In genomic region chr3:177340243-177340830, GRCh38 we compare ENCODE assay signal across 26 cellular contexts.
DNase-seq lines count a peak whose midpoint lies in the region; ATAC-seq, FAIRE-seq and TF ChIP-seq lines count a peak whose summit lies in the region.
"Had no signal": no experiment of that assay in that cellular context is flagged by ENCODE, and none has a peak within 500 bp of the region (broad histone marks: within the 10 kb centered on the region; RNA-seq: fewer than 3 reads in every experiment).

No MANE protein-coding gene starts in this region.

- DNase-seq in HepG2 (ENCODE audit: low spot score) (no peak), right lobe of liver (no peak), SJCRH30 (peak; percentile 90 to 93), lung microvascular endothelial cell (ENCODE audit: low read depth in 2 of 2) (peak; percentile 38 to 50), foreskin melanocyte (no peak)
- no peak for DNase-seq in CD8-positive, alpha-beta T cell
- no peak for DNase-seq in activated CD4-positive, CD25-positive, alpha-beta regulatory T cell (lab: John Stamatoyannopoulos, UW)
- no peak for DNase-seq in stimulated activated CD4-positive, alpha-beta T cell treated with anti-CD3 and anti-CD28 coated beads, Interleukin-4, amount 100 ng/mL, for 24 hours
- DNase-seq: activated CD4-positive, alpha-beta T cell treated with anti-CD3 and anti-CD28 coated beads, Interleukin-2, amount 50 U/mL, for 4 hours; activated effector memory CD4-positive, alpha-beta T cell treated with Interleukin-2 at 50 U/mL for 16 hours; activated naive CD8-positive, alpha-beta T cell treated with anti-CD3 and anti-CD28 coated beads, Interleukin-2, amount 10 ng/mL, durations not matched to agents 7 days and 5 days; cerebellar nuclear complex; effector memory CD8-positive, alpha-beta T cell; naive thymus-derived CD8-positive, alpha-beta T cell; NCI-H1092 treated with DMSO at 0.1 percent for 48 hours; NCI-H1930; NCI-H446 treated with DMSO at 0.1 percent for 48 hours; pancreas; RPMI8226; stimulated activated CD4-positive, alpha-beta T cell treated with anti-CD3 and anti-CD28 coated beads, Interleukin-15, amount 100 ng/mL, for 24 hours; stimulated activated CD8-positive, alpha-beta memory T cell treated with anti-CD3 and anti-CD28 coated beads, Interleukin-4, amount 100 ng/mL, for 48 hours had no signal

- H4K20me1 ChIP-seq in HepG2 (ENCODE audit: insufficient read depth, low read length) = no peaks in the 10 kb centered on the region

- ATAC-seq in HepG2 = no peak
- no peak for ATAC-seq in right lobe of liver
- no peak for ATAC-seq in CD8-positive, alpha-beta T cell
- ATAC-seq: effector memory CD8-positive, alpha-beta T cell; naive thymus-derived CD8-positive, alpha-beta T cell; pancreas; sciatic nerve had no signal

- H3K79me2 ChIP-seq in HepG2 (ENCODE audit: insufficient read depth, low read length) = no peaks in the 10 kb centered on the region

- no peak for FAIRE-seq in HepG2 (lab: Jason Lieb, UNC)
- FAIRE-seq: pancreas had no signal

- no peak overlapping the region for H3K27ac Mint-ChIP-seq in CD8-positive, alpha-beta T cell
- H3K27ac Mint-ChIP-seq: activated naive CD8-positive, alpha-beta T cell treated with anti-CD3 and anti-CD28 coated beads, Interleukin-2, amount 10 ng/mL, durations not matched to agents 7 days and 5 days had no signal

- no peaks in the 10 kb centered on the region for H3K36me3 Mint-ChIP-seq in CD8-positive, alpha-beta T cell
- H3K36me3 Mint-ChIP-seq: CD14-positive monocyte; naive thymus-derived CD8-positive, alpha-beta T cell had no signal

- no peak overlapping the region for H3K4me3 Mint-ChIP-seq in CD8-positive, alpha-beta T cell
- H3K4me3 Mint-ChIP-seq: activated naive CD8-positive, alpha-beta T cell treated with anti-CD3 and anti-CD28 coated beads, Interleukin-2, amount 10 ng/mL, durations not matched to agents 7 days and 5 days; CD14-positive monocyte; naive thymus-derived CD8-positive, alpha-beta T cell had no signal

- no TSS peak for BruUV-seq in HepG2 (replicated peaks; lab: Mats Ljungman, UMichigan)

- H3K27ac ChIP-seq in HepG2 (ENCODE audit: extremely low read length, insufficient read depth, low read length) = no peak overlapping the region
- H3K27ac ChIP-seq in right lobe of liver = no peak overlapping the region
- peak overlapping the region; percentile 64 for H3K27ac ChIP-seq in SJCRH30
- H3K27ac ChIP-seq in CD8-positive, alpha-beta T cell (ENCODE audit: low read depth, low read length) = no peak overlapping the region
- H3K27ac ChIP-seq: pancreas, SK-N-MC, VCaP had no signal

- in situ Hi-C loops in HepG2 (cut with HindIII; ENCODE audit: extremely low pct_ligation_motif_present, low pct_unique_long_range_greater_than_20kb) = no loop called here

- H3K4me1 Mint-ChIP-seq in CD8-positive, alpha-beta T cell (ENCODE audit: low read depth) = peaks cover 27% of the 10 kb centered on the region

- CTCF ChIA-PET in HepG2 (lab: Yijun Ruan, JAX; ENCODE audit: low intra/inter-chr PET ratio, low total read pairs) = no interaction called here
- CTCF ChIA-PET in CD8-positive, alpha-beta T cell (lab: Charles Lee) = no interaction called here

- no peak overlapping the region for H3K9ac ChIP-seq in HepG2 (ENCODE audit: insufficient read depth, low read depth, low read length)

- intact Hi-C loops in HepG2 (cut with micrococcal nuclease; ENCODE audit: unreplicated experiment) = no loop called here
- intact Hi-C loops in right lobe of liver (cut with DNase I) = no loop called here
- intact Hi-C loops in CD8-positive, alpha-beta T cell (cut with DNase I, micrococcal nuclease) = loop anchor here in 1 of 2 experiments (2.0 kb wide), 1 partner anchor 14 kb away; no protein-coding TSS in a partner anchor

- POLR2A ChIA-PET in HepG2 (lab: Yijun Ruan, JAX) = no interaction called here
- POLR2A ChIA-PET in CD8-positive, alpha-beta T cell (lab: Charles Lee) = interaction anchor here (0.5 to 0.7 kb wide), 2 partner anchors 10 to 110 kb away, joined by 3 to 4 read pairs; no protein-coding TSS in a partner anchor

- no peak for TF ChIP-seq EP300 in HepG2 (IDR thresholded peaks at IDR 0.05; ENCODE audit: low read depth in 2 of 2, low read length in 2 of 2)
- TF ChIP-seq EP300 in HepG2 (CRISPR knock-in tag; IDR thresholded peaks at IDR 0.05; ENCODE audit: borderline replicate concordance) = no peak

- 81% methylated on average over 2 of the region's 2 CpGs for WGBS in HepG2 (ENCODE audit: low lambda C conversion rate)
- 63% methylated on average over 2 of the region's 2 CpGs for WGBS in right lobe of liver (ENCODE audit: insufficient coverage, low coverage, low lambda C conversion rate, missing lambda C conversion rate)

- H3K36me3 ChIP-seq in HepG2 (replicated peaks in 1 of 2; ENCODE audit: control insufficient read depth in 1 of 2, insufficient read depth in 2 of 2, low read length in 2 of 2) (no peaks in the 10 kb centered on the region), right lobe of liver (no peaks in the 10 kb centered on the region), SJCRH30 (no peaks in the 10 kb centered on the region)
- H3K36me3 ChIP-seq in CD8-positive, alpha-beta T cell (ENCODE audit: insufficient read depth, low read length) = no peaks in the 10 kb centered on the region
- H3K36me3 ChIP-seq: pancreas had no signal

- H2AFZ ChIP-seq in HepG2 (ENCODE audit: low read length) = no peak overlapping the region

- H3K27me3 ChIP-seq in HepG2 (ENCODE audit: control insufficient read depth in 1 of 2, insufficient read depth in 2 of 2, low read length in 2 of 2) (no peaks in the 10 kb centered on the region), right lobe of liver (no peaks in the 10 kb centered on the region), SJCRH30 (no peaks in the 10 kb centered on the region)
- no peaks in the 10 kb centered on the region for H3K27me3 ChIP-seq in CD8-positive, alpha-beta T cell (ENCODE audit: insufficient read depth, low read length)
- H3K27me3 ChIP-seq: pancreas had no signal

- H3K9me3 ChIP-seq in HepG2 (ENCODE audit: low read length) = no peaks in the 10 kb centered on the region
- H3K9me3 ChIP-seq in right lobe of liver = no peaks in the 10 kb centered on the region
- no peaks in the 10 kb centered on the region for H3K9me3 ChIP-seq in SJCRH30 (replicated peaks)
- no peaks in the 10 kb centered on the region for H3K9me3 ChIP-seq in CD8-positive, alpha-beta T cell (ENCODE audit: low read length)
- H3K9me3 ChIP-seq: pancreas had no signal

- no peak for TF ChIP-seq CTCF in HepG2 (CRISPR knock-in tag; IDR thresholded peaks at IDR 0.05)
- no peak for TF ChIP-seq CTCF in right lobe of liver (IDR thresholded peaks at IDR 0.05)
- TF ChIP-seq CTCF in CD8-positive, alpha-beta T cell (IDR thresholded peaks at IDR 0.05) = no peak

- H3K4me3 ChIP-seq in HepG2 (replicated peaks in 1 of 3; ENCODE audit: insufficient read depth in 1 of 3, low read depth in 2 of 3, low read length in 3 of 3) = no peak overlapping the region
- H3K4me3 ChIP-seq in right lobe of liver = no peak overlapping the region
- no peak overlapping the region for H3K4me3 ChIP-seq in SJCRH30
- H3K4me3 ChIP-seq in CD8-positive, alpha-beta T cell (ENCODE audit: low read depth, low read length) = no peak overlapping the region
- H3K4me3 ChIP-seq: pancreas, SK-N-MC had no signal

- no peaks in the 10 kb centered on the region for H3K27me3 Mint-ChIP-seq in CD8-positive, alpha-beta T cell (ENCODE audit: low read depth)
- H3K27me3 Mint-ChIP-seq: activated naive CD8-positive, alpha-beta T cell treated with anti-CD3 and anti-CD28 coated beads, Interleukin-2, amount 10 ng/mL, durations not matched to agents 7 days and 5 days; effector memory CD8-positive, alpha-beta T cell; naive thymus-derived CD8-positive, alpha-beta T cell had no signal

- TF ChIP-seq RAD21 in HepG2 (CRISPR knock-in tag; IDR thresholded peaks at IDR 0.05) = no peak

- H3K4me2 ChIP-seq in HepG2 (ENCODE audit: low read depth, low read length) = no peak overlapping the region

- H3K9me3 Mint-ChIP-seq in CD8-positive, alpha-beta T cell = no peaks in the 10 kb centered on the region
- H3K9me3 Mint-ChIP-seq: activated naive CD8-positive, alpha-beta T cell treated with anti-CD3 and anti-CD28 coated beads, Interleukin-2, amount 10 ng/mL, durations not matched to agents 7 days and 5 days; effector memory CD8-positive, alpha-beta T cell; naive thymus-derived CD8-positive, alpha-beta T cell; T-helper 2 cell treated with Interferon-gamma antibody and Interleukin-4, amounts not matched to agents 5 μg/mL and 100 μg/mL, for 36 hours had no signal

- H3K4me1 ChIP-seq in HepG2 (ENCODE audit: insufficient read depth, low read length) = peaks cover 78% of the 10 kb centered on the region
- peaks cover 0 to 14% (median 4%) of the 10 kb centered on the region in 4 donors for H3K4me1 ChIP-seq in right lobe of liver
- peaks cover 50% of the 10 kb centered on the region for H3K4me1 ChIP-seq in SJCRH30
- peaks cover 9% of the 10 kb centered on the region for H3K4me1 ChIP-seq in CD8-positive, alpha-beta T cell (ENCODE audit: insufficient read depth, low read length)

- TF ChIP-seq POLR2A in HepG2 (IDR thresholded peaks at IDR 0.05; ENCODE audit: insufficient read depth in 1 of 2, low read depth in 2 of 2, low read length in 2 of 2) (no peak), right lobe of liver (IDR thresholded peaks at IDR 0.05) (no peak)

TF ChIP-seq in HepG2, 621 proteins besides CTCF, POLR2A, EP300 and RAD21:
- TF ChIP-seq ZNF12 (CRISPR knock-in tag; IDR thresholded peaks at IDR 0.05) (0 out of 2 replicates have a peak, but pooled peaks have one; percentile 30), NFE2L2 (IDR thresholded peaks at IDR 0.05; ENCODE audit: low read length) (no peak), ZNF768 (CRISPR knock-in tag; IDR thresholded peaks at IDR 0.05) (peak; percentile 65; the same call in 1 of the 2 replicates), MBD4 (IDR thresholded peaks at IDR 0.05; ENCODE audit: borderline replicate concordance, low read length) (no peak), ZMYM3 (CRISPR knock-in tag; IDR thresholded peaks at IDR 0.05) (0 out of 2 replicates have a peak, but pooled peaks have one; percentile 18), CSRNP2 (CRISPR knock-in tag; conservative IDR thresholded peaks at IDR 0.05; ENCODE audit: low read depth) (no peak)

Comparison
In these comparisons a context has a peak if more than half of its experiments do, and no peak if none do; other contexts are left out.
1. DNase-seq: peak in SJCRH30 (2 of 2) and lung microvascular endothelial cell (2 of 2); none in HepG2 (single experiment), right lobe of liver (0 of 3), CD8-positive, alpha-beta T cell (0 of 7), activated CD4-positive, CD25-positive, alpha-beta regulatory T cell (0 of 4), foreskin melanocyte (single experiment) and stimulated activated CD4-positive, alpha-beta T cell treated with anti-CD3 and anti-CD28 coated beads, Interleukin-4, amount 100 ng/mL, for 24 hours (single experiment).